Comparison of ENCODE assay signal across 33 cellular contexts in the genomic region with DNA sequence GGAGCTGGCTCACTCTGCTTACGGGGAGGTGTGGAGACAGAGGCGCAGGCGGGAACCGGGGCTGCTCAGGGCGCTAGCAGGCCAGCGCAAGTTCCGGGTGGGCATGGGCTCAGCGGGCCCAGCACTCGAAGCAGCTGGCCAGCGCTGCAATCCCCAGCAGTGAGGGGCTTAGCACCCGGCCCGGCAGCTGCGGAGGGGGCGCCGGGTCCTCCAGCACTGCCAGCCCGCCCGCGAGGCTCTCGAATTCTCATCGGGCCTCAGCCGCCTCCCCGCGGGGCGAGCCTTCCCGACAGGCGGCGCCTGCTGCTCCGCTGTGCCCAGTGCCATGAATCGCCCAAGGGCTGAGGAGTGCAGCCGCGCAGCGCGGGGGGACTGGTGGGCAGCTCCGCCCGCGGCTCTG.
"Had no signal": no experiment of that assay in that cellular context is flagged by ENCODE, and none has a peak within 500 bp of the region (broad histone marks: within the 10 kb centered on the region; RNA-seq: fewer than 3 reads in every experiment).

No MANE protein-coding gene starts in this region.

- H3K27ac ChIP-seq: adrenal gland, body of pancreas, esophagus muscularis mucosa, foreskin keratinocyte, gastrocnemius medialis had no signal

- DNase-seq: activated CD4-positive, alpha-beta memory T cell treated with anti-CD3 and anti-CD28 coated beads for 36 hours; activated CD4-positive, alpha-beta T cell treated with anti-CD3 and anti-CD28 coated beads for 36 hours; activated CD4-positive, alpha-beta T cell treated with anti-CD3 and anti-CD28 coated beads, Interleukin-2, amount 10 ng/mL, durations not matched to agents 24 days and 14 days; activated CD4-positive, CD25-positive, alpha-beta regulatory T cell; activated CD4-positive, CD25-positive, alpha-beta regulatory T cell treated with anti-CD3 and anti-CD28 coated beads, Interleukin-2, amount 50 U/mL, for 72 hours; activated CD8-positive, alpha-beta memory T cell treated with anti-CD3 and anti-CD28 coated beads, Interleukin-2, amount 10 ng/mL, durations not matched to agents 7 days and 5 days; activated CD8-positive, alpha-beta memory T cell treated with anti-CD3 and anti-CD28 coated beads, Interleukin-2, amount 50 U/mL, for 4 hours; activated CD8-positive, alpha-beta T cell treated with anti-CD3 and anti-CD28 coated beads, Interleukin-2, amount 10 ng/mL, durations not matched to agents 7 days and 5 days; activated effector memory CD4-positive, alpha-beta T cell treated with anti-CD3 and anti-CD28 coated beads, Interleukin-2, amount 50 U/mL, for 16 hours; activated naive CD4-positive, alpha-beta T cell treated with anti-CD3 and anti-CD28 coated beads for 36 hours; activated naive CD8-positive, alpha-beta T cell treated with anti-CD3 and anti-CD28 coated beads for 36 hours; activated naive CD8-positive, alpha-beta T cell treated with anti-CD3 and anti-CD28 coated beads, Interleukin-2, amount 50 U/mL, for 24 hours; activated T-cell treated with anti-CD3 and anti-CD28 coated beads, Interleukin-2, amount 50 U/mL, for 1 hour; activated T-cell treated with anti-CD3 and anti-CD28 coated beads, Interleukin-2, amount 50 U/mL, for 48 hours; adrenal gland; amygdala; aorta; body of pancreas; caudate nucleus; cortex of kidney; dermis blood vessel endothelial cell; effector CD4-positive, alpha-beta T cell; effector memory CD8-positive, alpha-beta T cell; erythroblast; foreskin keratinocyte; gastrocnemius medialis; glutamatergic neuron; T-helper 2 cell had no signal

- H3K36me3 ChIP-seq: adrenal gland, esophagus muscularis mucosa, gastrocnemius medialis had no signal

- H3K36me3 Mint-ChIP-seq: activated CD4-positive, alpha-beta memory T cell treated with anti-CD3 and anti-CD28 coated beads for 36 hours; activated CD8-positive, alpha-beta memory T cell treated with anti-CD3 and anti-CD28 coated beads, Interleukin-2, amount 10 ng/mL, durations not matched to agents 7 days and 5 days; activated naive CD4-positive, alpha-beta T cell treated with anti-CD3 and anti-CD28 coated beads, Interleukin-2, amount 50 U/mL, for 24 hours; activated naive CD8-positive, alpha-beta T cell treated with anti-CD3 and anti-CD28 coated beads for 36 hours had no signal

- H3K9me3 Mint-ChIP-seq: activated CD4-positive, alpha-beta memory T cell treated with anti-CD3 and anti-CD28 coated beads for 36 hours; activated CD4-positive, alpha-beta T cell treated with anti-CD3 and anti-CD28 coated beads, Interleukin-2, amount 10 ng/mL, durations not matched to agents 24 days and 14 days; activated naive CD4-positive, alpha-beta T cell treated with anti-CD3 and anti-CD28 coated beads for 36 hours; activated naive CD4-positive, alpha-beta T cell treated with anti-CD3 and anti-CD28 coated beads, Interleukin-2, amount 50 U/mL, for 24 hours; activated naive CD8-positive, alpha-beta T cell treated with anti-CD3 and anti-CD28 coated beads for 36 hours; activated T-helper 1 cell treated with anti-CD3 and anti-CD28 coated beads, Interleukin-12 subunit alpha, Interleukin-12 subunit beta, Interleukin-2, Interleukin-4 antibody, amounts not matched to agents 30 ng/mL and 10 ng/mL and 1 ng/mL, durations not matched to agents 14 hours and 24 hours and 36 hours; activated T-helper 2 cell treated with anti-CD3 and anti-CD28 coated beads, Interferon-gamma antibody, Interleukin-2, Interleukin-4, amounts not matched to agents 10 μg/mL and 5 μg/mL and 100 μg/mL, durations not matched to agents 14 hours and 24 hours and 36 hours; effector memory CD8-positive, alpha-beta T cell had no signal

- H3K4me3 Mint-ChIP-seq: activated CD4-positive, alpha-beta memory T cell treated with anti-CD3 and anti-CD28 coated beads for 36 hours; activated CD4-positive, alpha-beta T cell treated with anti-CD3 and anti-CD28 coated beads for 36 hours; activated CD4-positive, alpha-beta T cell treated with anti-CD3 and anti-CD28 coated beads, Interleukin-2, amount 10 ng/mL, durations not matched to agents 24 days and 14 days; activated CD8-positive, alpha-beta memory T cell treated with anti-CD3 and anti-CD28 coated beads, Interleukin-2, amount 10 ng/mL, durations not matched to agents 7 days and 5 days; activated CD8-positive, alpha-beta T cell treated with anti-CD3 and anti-CD28 coated beads, Interleukin-2, amount 10 ng/mL, durations not matched to agents 7 days and 5 days; activated naive CD4-positive, alpha-beta T cell treated with anti-CD3 and anti-CD28 coated beads for 36 hours; activated naive CD4-positive, alpha-beta T cell treated with anti-CD3 and anti-CD28 coated beads, Interleukin-2, amount 50 U/mL, for 24 hours; activated naive CD8-positive, alpha-beta T cell treated with anti-CD3 and anti-CD28 coated beads for 36 hours; activated naive CD8-positive, alpha-beta T cell treated with anti-CD3 and anti-CD28 coated beads, Interleukin-2, amount 50 U/mL, for 24 hours; activated T-helper 1 cell treated with anti-CD3 and anti-CD28 coated beads, Interleukin-12 subunit alpha, Interleukin-12 subunit beta, Interleukin-2, Interleukin-4 antibody, amounts not matched to agents 30 ng/mL and 10 ng/mL and 1 ng/mL, durations not matched to agents 14 hours and 24 hours and 36 hours; effector memory CD8-positive, alpha-beta T cell had no signal

- H3K9me3 ChIP-seq: adrenal gland, body of pancreas, esophagus muscularis mucosa, gastrocnemius medialis had no signal

- H3K27ac Mint-ChIP-seq: activated CD4-positive, alpha-beta memory T cell treated with anti-CD3 and anti-CD28 coated beads for 36 hours; activated CD4-positive, alpha-beta T cell treated with anti-CD3 and anti-CD28 coated beads for 36 hours; activated CD4-positive, alpha-beta T cell treated with anti-CD3 and anti-CD28 coated beads, Interleukin-2, amount 10 ng/mL, durations not matched to agents 24 days and 14 days; activated CD8-positive, alpha-beta memory T cell treated with anti-CD3 and anti-CD28 coated beads, Interleukin-2, amount 10 ng/mL, durations not matched to agents 7 days and 5 days; activated CD8-positive, alpha-beta T cell treated with anti-CD3 and anti-CD28 coated beads, Interleukin-2, amount 10 ng/mL, durations not matched to agents 7 days and 5 days; activated naive CD4-positive, alpha-beta T cell treated with anti-CD3 and anti-CD28 coated beads for 36 hours; activated naive CD4-positive, alpha-beta T cell treated with anti-CD3 and anti-CD28 coated beads, Interleukin-2, amount 50 U/mL, for 24 hours; activated naive CD8-positive, alpha-beta T cell treated with anti-CD3 and anti-CD28 coated beads for 36 hours; activated naive CD8-positive, alpha-beta T cell treated with anti-CD3 and anti-CD28 coated beads, Interleukin-2, amount 50 U/mL, for 24 hours; activated T-helper 1 cell treated with anti-CD3 and anti-CD28 coated beads, Interleukin-12 subunit alpha, Interleukin-12 subunit beta, Interleukin-2, Interleukin-4 antibody, amounts not matched to agents 30 ng/mL and 10 ng/mL and 1 ng/mL, durations not matched to agents 14 hours and 24 hours and 36 hours; activated T-helper 2 cell treated with anti-CD3 and anti-CD28 coated beads, Interferon-gamma antibody, Interleukin-2, Interleukin-4, amounts not matched to agents 10 μg/mL and 5 μg/mL and 100 μg/mL, durations not matched to agents 14 hours and 24 hours and 36 hours; effector memory CD8-positive, alpha-beta T cell had no signal

- H3K4me3 ChIP-seq: adrenal gland, body of pancreas, esophagus muscularis mucosa, gastrocnemius medialis had no signal

- FAIRE-seq: colon had no signal

- H3K27me3 ChIP-seq: adrenal gland, body of pancreas, esophagus muscularis mucosa, gastrocnemius medialis had no signal

- ATAC-seq: activated CD4-positive, alpha-beta T cell treated with anti-CD3 and anti-CD28 coated beads for 36 hours; activated CD8-positive, alpha-beta memory T cell treated with anti-CD3 and anti-CD28 coated beads, Interleukin-2, amount 10 ng/mL, durations not matched to agents 7 days and 5 days; activated CD8-positive, alpha-beta T cell treated with anti-CD3 and anti-CD28 coated beads, Interleukin-2, amount 10 ng/mL, durations not matched to agents 7 days and 5 days; activated naive CD8-positive, alpha-beta T cell treated with anti-CD3 and anti-CD28 coated beads, Interleukin-2, amount 50 U/mL, for 24 hours; body of pancreas; effector memory CD8-positive, alpha-beta T cell; foreskin keratinocyte; gastrocnemius medialis had no signal

- H3K4me1 ChIP-seq: adrenal gland had no signal

- H3K4me1 Mint-ChIP-seq: activated CD4-positive, alpha-beta T cell treated with anti-CD3 and anti-CD28 coated beads for 36 hours; activated CD4-positive, alpha-beta T cell treated with anti-CD3 and anti-CD28 coated beads, Interleukin-2, amount 10 ng/mL, durations not matched to agents 24 days and 14 days; activated CD8-positive, alpha-beta memory T cell treated with anti-CD3 and anti-CD28 coated beads, Interleukin-2, amount 10 ng/mL, durations not matched to agents 7 days and 5 days; activated naive CD4-positive, alpha-beta T cell treated with anti-CD3 and anti-CD28 coated beads, Interleukin-2, amount 50 U/mL, for 24 hours; activated naive CD8-positive, alpha-beta T cell treated with anti-CD3 and anti-CD28 coated beads for 36 hours; activated naive CD8-positive, alpha-beta T cell treated with anti-CD3 and anti-CD28 coated beads, Interleukin-2, amount 50 U/mL, for 24 hours had no signal
